Comparison of ENCODE assay signal across 8 cellular contexts in the genomic region with DNA sequence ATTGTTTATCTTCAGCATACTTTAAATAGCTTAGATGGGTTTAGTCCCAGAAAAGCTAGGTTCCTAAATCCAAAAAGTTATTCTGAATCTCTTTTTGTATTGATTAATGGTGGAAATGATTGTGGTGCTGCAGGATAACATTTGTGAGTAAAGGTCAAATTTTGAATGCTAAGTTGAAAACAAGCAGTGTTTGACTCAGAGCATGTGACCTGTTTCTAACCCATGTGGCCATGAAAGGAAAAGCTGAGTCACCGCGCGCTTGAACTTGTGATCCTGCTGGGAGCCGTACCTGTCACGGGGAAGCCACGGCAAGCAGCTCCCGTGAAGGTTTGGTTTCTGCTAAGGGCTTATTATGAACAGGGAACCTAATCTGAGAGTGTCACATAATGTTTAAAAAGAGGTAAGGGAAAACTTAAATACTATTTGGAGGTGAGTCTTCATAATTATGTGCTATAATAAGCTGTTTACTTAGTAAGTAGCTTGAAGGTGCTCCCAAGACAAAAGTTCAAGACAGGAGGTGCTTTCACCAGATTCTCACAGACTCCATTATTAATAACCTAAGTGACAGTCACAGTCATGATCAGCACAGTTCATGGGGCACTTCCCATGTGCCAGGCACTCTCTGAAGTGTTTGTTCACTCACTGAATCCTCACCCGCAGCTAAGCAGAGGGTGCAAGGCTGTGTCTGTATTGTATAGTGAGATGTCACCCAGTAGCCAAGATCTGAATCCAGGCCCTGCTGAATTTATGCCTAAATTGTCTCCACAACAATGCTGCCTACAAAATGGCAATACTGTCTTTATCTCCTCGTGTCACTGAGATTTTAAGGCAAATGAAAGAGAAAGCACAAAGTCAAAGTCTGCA.
DNase-seq lines count a peak whose midpoint lies in the region; ATAC-seq and TF ChIP-seq lines count a peak whose summit lies in the region.

No MANE protein-coding gene starts in this region.

- H3K36me3 ChIP-seq in GM06990 (ENCODE audit: control insufficient read depth, insufficient read depth, low read length) (no peaks in the 10 kb centered on the region), MG63 (no peaks in the 10 kb centered on the region), lower lobe of right lung (no peaks in the 10 kb centered on the region)

- H3K27ac ChIP-seq in lower lobe of right lung, result peak overlapping the region; percentile 53

- peaks cover 11% of the 10 kb centered on the region for H3K4me1 ChIP-seq in lower lobe of right lung

- intact Hi-C loops in lower lobe of right lung (cut with DNase I), result no loop called here

- peak; percentile 82 to 85 for ATAC-seq in lower lobe of right lung

- H3K27me3 ChIP-seq in GM06990 (replicated peaks; ENCODE audit: control insufficient read depth, insufficient read depth, low read length) (no peaks in the 10 kb centered on the region), MG63 (no peaks in the 10 kb centered on the region), lower lobe of right lung (ENCODE audit: low read depth) (no peaks in the 10 kb centered on the region)

- DNase-seq in GM06990 (ENCODE audit: extremely low read depth, insufficient read length) (no peak), H4 (ENCODE audit: low spot score) (peak; percentile 91), MG63 (peak; percentile 68), dedifferentiated amniotic fluid mesenchymal stem cell (ENCODE audit: extremely low spot score) (peak; percentile 83), lower lobe of right lung (peak; percentile 86), D341Med (ENCODE audit: low spot score) (no peak)
- peak; percentile 73 to 76 for DNase-seq in activated CD4-positive, alpha-beta T cell treated with anti-CD3 and anti-CD28 coated beads for 24 hours (ENCODE audit: low read depth in 2 of 2)
- peak; percentile 77 to 81 (median 77) for DNase-seq in stimulated activated CD4-positive, alpha-beta T cell treated with anti-CD3 and anti-CD28 coated beads, TNF-alpha, amount 100 ng/mL, for 48 hours (ENCODE audit: low read depth in 3 of 3)

- H3K4me3 ChIP-seq in GM06990 (replicated peaks; ENCODE audit: low read depth, low read length), result peak overlapping the region; percentile 26
- H3K4me3 ChIP-seq in MG63, result peak overlapping the region; percentile 22; the same call in 1 of the 2 replicates
- peak overlapping the region; percentile 16 for H3K4me3 ChIP-seq in lower lobe of right lung

- H3K9me3 ChIP-seq in MG63 (no peaks in the 10 kb centered on the region), lower lobe of right lung (no peaks in the 10 kb centered on the region)

- TF ChIP-seq CTCF in GM06990 (IDR thresholded peaks at IDR 0.05; ENCODE audit: insufficient read depth, low read length, poor library complexity, severe bottlenecking) (no peak), lower lobe of right lung (IDR thresholded peaks at IDR 0.05) (no peak)

Comparison
In these comparisons a context has a peak if more than half of its experiments do, and no peak if none do; other contexts are left out.
1. DNase-seq: peak in H4 (single experiment), MG63 (single experiment), activated CD4-positive, alpha-beta T cell treated with anti-CD3 and anti-CD28 coated beads for 24 hours (2 of 2), dedifferentiated amniotic fluid mesenchymal stem cell (single experiment), lower lobe of right lung (single experiment) and stimulated activated CD4-positive, alpha-beta T cell treated with anti-CD3 and anti-CD28 coated beads, TNF-alpha, amount 100 ng/mL, for 48 hours (3 of 3); none in GM06990 (single experiment) and D341Med (single experiment).
2. Peak in every context shown above with its lines, with median percentiles within 50 percentile points of each other: H3K4me3 ChIP-seq.